9 cellular contexts compared by ENCODE assay signal in genomic region chr19:6532244-6532999, GRCh38. TPM values are rescaled to one million over a fixed set of nuclear protein-coding genes. Genes with fewer than 3 reads are reported as not detected.
DNase-seq lines count a peak whose midpoint lies in the region; ATAC-seq and TF ChIP-seq lines count a peak whose summit lies in the region.
"Had no signal": no experiment of that assay in that cellular context is flagged by ENCODE, and none has a peak within 500 bp of the region (broad histone marks: within the 10 kb centered on the region; RNA-seq: fewer than 3 reads in every experiment).

No MANE protein-coding gene starts in this region.

- POLR2A ChIA-PET in SK-N-SH (lab: Yijun Ruan, JAX) = no interaction called here
- POLR2A ChIA-PET in PC-9 (lab: Charles Lee; ENCODE audit: unreplicated experiment) = no interaction called here

- ATAC-seq in SK-N-SH treated with all-trans-retinoic acid at 6 μM for 48 hours = no peak
- ATAC-seq in stimulated activated effector memory CD8-positive, alpha-beta T cell treated with anti-CD3 and anti-CD28 coated beads, Interleukin-12 subunit alpha, Interleukin-12 subunit beta, amount 100 ng/mL, for 72 hours = peak; percentile 2
- ATAC-seq in HG03280 (IDR thresholded peaks at IDR 0.05; ENCODE audit: unreplicated experiment) = no peak
- no peak for ATAC-seq in HG02885 (IDR thresholded peaks at IDR 0.05; ENCODE audit: poor library complexity, unreplicated experiment)
- ATAC-seq: heart left ventricle had no signal

- H3K36me3 ChIP-seq in SK-N-SH (replicated peaks in 1 of 2; ENCODE audit: control insufficient read depth in 1 of 2, insufficient read depth in 2 of 2, low read length in 1 of 2) = peaks cover 0 to 8% of the 10 kb centered on the region in 2 experiments
- H3K36me3 ChIP-seq in PC-9 (ENCODE audit: low read depth) = no peaks in the 10 kb centered on the region
- no peaks in the 10 kb centered on the region for H3K36me3 ChIP-seq in endodermal cell (ENCODE audit: control insufficient read depth, insufficient read depth, low read length)
- H3K36me3 ChIP-seq: heart left ventricle had no signal

- WGBS in SK-N-SH (ENCODE audit: low lambda C conversion rate) = 8% methylated on average over 27 of the region's 31 CpGs
- 30 to 72% methylated on average over 17 to 31 of the region's 31 CpGs for WGBS in endodermal cell (ENCODE audit: insufficient coverage in 1 of 2, insufficient read length in 1 of 2), 2 experiments

- H3K9ac ChIP-seq in SK-N-SH = peak overlapping the region; percentile 89; the same call in 1 of the 2 replicates
- H3K9ac ChIP-seq in endodermal cell (ENCODE audit: extremely low read depth, low read length, poor library complexity, severe bottlenecking) = no peak overlapping the region

- no peaks in the 10 kb centered on the region for H3K36me3 Mint-ChIP-seq in endodermal cell (ENCODE audit: low read depth)
- peaks cover 64% of the 10 kb centered on the region for H3K36me3 Mint-ChIP-seq in stimulated activated effector memory CD8-positive, alpha-beta T cell treated with anti-CD3 and anti-CD28 coated beads, Interleukin-12 subunit alpha, Interleukin-12 subunit beta, amount 100 ng/mL, for 72 hours

- H3K27ac ChIP-seq in SK-N-SH (ENCODE audit: low read depth in 2 of 2, low read length in 1 of 2) = no peak overlapping the region
- H3K27ac ChIP-seq in PC-9 = no peak overlapping the region
- H3K27ac ChIP-seq in endodermal cell (ENCODE audit: low read depth, low read length) = no peak overlapping the region
- H3K27ac ChIP-seq: heart left ventricle had no signal

- H3F3A ChIP-seq in SK-N-SH (replicated peaks; ENCODE audit: insufficient read depth) (peaks cover 17% of the 10 kb centered on the region), PC-9 (ENCODE audit: insufficient read depth, low read depth) (peaks cover 6% of the 10 kb centered on the region)

- H2AFZ ChIP-seq in SK-N-SH (ENCODE audit: low read depth) = no peak overlapping the region
- H2AFZ ChIP-seq in PC-9 = no peak overlapping the region

- BruUV-seq in PC-9 (replicated peaks; lab: Mats Ljungman, UMichigan) = no TSS peak

- H3K4me2 ChIP-seq in SK-N-SH (peak overlapping the region; percentile 100), PC-9 (peak overlapping the region; percentile 85)

- H3K9me2 ChIP-seq in SK-N-SH (no peaks in the 10 kb centered on the region), PC-9 (ENCODE audit: insufficient read depth) (no peaks in the 10 kb centered on the region)

- CTCF ChIA-PET in SK-N-SH (lab: Yijun Ruan, JAX) = interaction anchor here (1.1 kb wide), 1 partner anchor 10 kb away, joined by 4 read pairs; no protein-coding TSS in a partner anchor
- CTCF ChIA-PET in PC-9 (lab: Charles Lee) = no interaction called here

- H3K27me3 ChIP-seq in SK-N-SH (ENCODE audit: insufficient read depth) (peaks cover 15% of the 10 kb centered on the region; the same call in 1 of the 2 replicates), PC-9 (ENCODE audit: insufficient read depth, low read depth) (no peaks in the 10 kb centered on the region), endodermal cell (ENCODE audit: control insufficient read depth, insufficient read depth, low read length, poor library complexity, severe bottlenecking) (peaks cover 21% of the 10 kb centered on the region)

- no peaks in the 10 kb centered on the region; a peak in 1 of 4 replicates for H3K4me1 ChIP-seq in SK-N-SH (ENCODE audit: control insufficient read depth in 1 of 2, insufficient read depth in 2 of 2, low read depth in 1 of 2, low read length in 1 of 2)
- peaks cover 5% of the 10 kb centered on the region; the same call in 1 of the 2 replicates for H3K4me1 ChIP-seq in PC-9 (replicated peaks; ENCODE audit: insufficient read depth)
- no peaks in the 10 kb centered on the region for H3K4me1 ChIP-seq in endodermal cell (ENCODE audit: control insufficient read depth, insufficient read depth, low read length)

- DNase-seq in SK-N-SH = no peak
- no peak for DNase-seq in PC-9
- peak; percentile 47 for DNase-seq in endodermal cell
- peak in 1 of 2 donors; percentile 67 for DNase-seq in stimulated activated effector memory CD8-positive, alpha-beta T cell treated with anti-CD3 and anti-CD28 coated beads, Interleukin-12 subunit alpha, Interleukin-12 subunit beta, amount 100 ng/mL, for 72 hours (ENCODE audit: low spot score in 2 of 2)
- no peak for DNase-seq in NCI-H1048 (lab: John Stamatoyannopoulos, UW)

- no peak for TF ChIP-seq EP300 in SK-N-SH (IDR thresholded peaks at IDR 0.05; ENCODE audit: borderline replicate concordance in 1 of 2, low read depth in 1 of 2, low read length in 1 of 2)

- H3K27ac Mint-ChIP-seq in endodermal cell = no peak overlapping the region
- peak overlapping the region; percentile 84 for H3K27ac Mint-ChIP-seq in stimulated activated effector memory CD8-positive, alpha-beta T cell treated with anti-CD3 and anti-CD28 coated beads, Interleukin-12 subunit alpha, Interleukin-12 subunit beta, amount 100 ng/mL, for 72 hours

- TF ChIP-seq RAD21 in SK-N-SH (IDR thresholded peaks at IDR 0.05; ENCODE audit: low read length) = no peak

- TF ChIP-seq CTCF in SK-N-SH (IDR thresholded peaks at IDR 0.05) (no peak), PC-9 (conservative IDR thresholded peaks at IDR 0.05) (no peak), endodermal cell (conservative IDR thresholded peaks at IDR 0.05) (no peak)

- H4K20me1 ChIP-seq in SK-N-SH (ENCODE audit: insufficient read depth) (no peaks in the 10 kb centered on the region), PC-9 (ENCODE audit: insufficient read depth) (no peaks in the 10 kb centered on the region)

- intact Hi-C loops in PC-9 (cut with micrococcal nuclease; ENCODE audit: unreplicated experiment) = no loop called here

- peaks cover 73% of the 10 kb centered on the region for H3K27me3 Mint-ChIP-seq in endodermal cell (ENCODE audit: insufficient read depth)

- peaks cover 14% of the 10 kb centered on the region for H3K79me2 ChIP-seq in SK-N-SH (ENCODE audit: insufficient read depth)
- peaks cover 15% of the 10 kb centered on the region for H3K79me2 ChIP-seq in PC-9 (ENCODE audit: low read depth)

- peaks cover 22% of the 10 kb centered on the region for H3K9me3 Mint-ChIP-seq in endodermal cell
- H3K9me3 Mint-ChIP-seq in stimulated activated effector memory CD8-positive, alpha-beta T cell treated with anti-CD3 and anti-CD28 coated beads, Interleukin-12 subunit alpha, Interleukin-12 subunit beta, amount 100 ng/mL, for 72 hours = no peaks in the 10 kb centered on the region

- peak overlapping the region; percentile 41 to 69; a peak in 2 of 4 replicates for H3K4me3 ChIP-seq in SK-N-SH (ENCODE audit: low read depth in 2 of 2, low read length in 1 of 2)
- H3K4me3 ChIP-seq in PC-9 = peak overlapping the region; percentile 90; the same call in 1 of the 2 replicates
- H3K4me3 ChIP-seq in endodermal cell (ENCODE audit: low read length) = no peak overlapping the region

- H3K4me1 Mint-ChIP-seq in endodermal cell = peaks cover 10% of the 10 kb centered on the region
- H3K4me1 Mint-ChIP-seq in stimulated activated effector memory CD8-positive, alpha-beta T cell treated with anti-CD3 and anti-CD28 coated beads, Interleukin-12 subunit alpha, Interleukin-12 subunit beta, amount 100 ng/mL, for 72 hours = peaks cover 69% of the 10 kb centered on the region

- H3K9me3 ChIP-seq in SK-N-SH (no peaks in the 10 kb centered on the region), PC-9 (ENCODE audit: insufficient read depth, low read depth) (no peaks in the 10 kb centered on the region), endodermal cell (ENCODE audit: control insufficient read depth, low read length) (peaks cover 38% of the 10 kb centered on the region)
- H3K9me3 ChIP-seq: heart left ventricle had no signal

- H3K4me3 Mint-ChIP-seq in endodermal cell = peak overlapping the region; percentile 56
- H3K4me3 Mint-ChIP-seq in stimulated activated effector memory CD8-positive, alpha-beta T cell treated with anti-CD3 and anti-CD28 coated beads, Interleukin-12 subunit alpha, Interleukin-12 subunit beta, amount 100 ng/mL, for 72 hours = peak overlapping the region; percentile 79

TF ChIP-seq in SK-N-SH, 30 proteins besides CTCF, POLR2A, EP300 and RAD21 (continues in another document):
- TF ChIP-seq POLR2AphosphoS5 (IDR thresholded peaks at IDR 0.05; ENCODE audit: low read depth, low read length) (no peak), TEAD4 (IDR thresholded peaks at IDR 0.05; ENCODE audit: borderline replicate concordance, insufficient read depth) (no peak), EZH2phosphoT487 (IDR thresholded peaks at IDR 0.05; ENCODE audit: borderline replicate concordance, low read depth) (no peak), NRF1 (IDR thresholded peaks at IDR 0.05; ENCODE audit: low read depth, low read length) (no peak)

TF ChIP-seq in SK-N-SH treated with all-trans-retinoic acid at 6 μM for 48 hours, 23 proteins besides CTCF, POLR2A, EP300 and RAD21 (continues in another document):
- no peak for TF ChIP-seq GLIS3 (CRISPR knock-in tag; IDR thresholded peaks at IDR 0.05)
- no peak for TF ChIP-seq TOX (CRISPR knock-in tag; IDR thresholded peaks at IDR 0.05; ENCODE audit: borderline replicate concordance)

RNA-seq across cellular contexts. Expression of gene TNFSF9, which starts 1.6 kb away (rescaled TPM):
- polyA plus RNA-seq in SK-N-SH (2012; rRNA removed) = 9.9 and 10.7 TPM in 2 replicates
- polyA plus RNA-seq in SK-N-SH (2012; cell fraction: cytosol; rRNA removed) = 7.1 and 7.4 TPM in 2 replicates
- polyA plus RNA-seq in SK-N-SH (2012; cell fraction: nucleus; rRNA removed) = 6.4 and 7.8 TPM in 2 replicates
- total RNA-seq in PC-9 (2021) = 8.4 and 11.2 TPM in 2 replicates
- 1 to 10 TPM in 1 of 2 donors, under 1 TPM in 1; 0.68 to 3.9 TPM for total RNA-seq in endodermal cell
- polyA plus RNA-seq in endodermal cell (2013, experiment 1 of 2) = 1.3 TPM
- 2.2 TPM for polyA plus RNA-seq in endodermal cell (2013, experiment 2 of 2)

RNA-seq across cellular contexts. Expression of gene TUBB4A, which starts 30.3 kb away (rescaled TPM):
- polyA plus RNA-seq in SK-N-SH (2012; rRNA removed) = 2.3 and 4.5 TPM in 2 replicates
- 2.3 and 3.9 TPM in 2 replicates for polyA plus RNA-seq in SK-N-SH (2012; cell fraction: cytosol; rRNA removed)
- 2.4 and 3.2 TPM in 2 replicates for polyA plus RNA-seq in SK-N-SH (2012; cell fraction: nucleus; rRNA removed)
- total RNA-seq in PC-9 (2021) (not detected in 2 replicates), endodermal cell (1 to 10 TPM; 5.2 to 7.5 TPM)
- 14.0 TPM for polyA plus RNA-seq in endodermal cell (2013, experiment 1 of 2)
- polyA plus RNA-seq in endodermal cell (2013, experiment 2 of 2) = 9.9 TPM

RNA-seq across cellular contexts. Expression of gene DENND1C, which starts 50.8 kb away (rescaled TPM):
- polyA plus RNA-seq in SK-N-SH (2012; rRNA removed) = 0.05 and 0.11 TPM in 2 replicates
- polyA plus RNA-seq in SK-N-SH (2012; cell fraction: cytosol; rRNA removed) = 0.03 and 0.04 TPM in 2 replicates
- 0.08 and 0.12 TPM in 2 replicates for polyA plus RNA-seq in SK-N-SH (2012; cell fraction: nucleus; rRNA removed)
- total RNA-seq in PC-9 (2021) (not detected in 2 replicates), endodermal cell (1 to 10 TPM; 1.7 to 2.1 TPM)
- 0.75 TPM for polyA plus RNA-seq in endodermal cell (2013, experiment 1 of 2)
- 0.79 TPM for polyA plus RNA-seq in endodermal cell (2013, experiment 2 of 2)

RNA-seq across cellular contexts. Expression of gene CD70, which starts 58.5 kb away (rescaled TPM):
- 117 and 142 TPM in 2 replicates for polyA plus RNA-seq in SK-N-SH (2012; rRNA removed)
- polyA plus RNA-seq in SK-N-SH (2012; cell fraction: cytosol; rRNA removed) = 74.9 and 90.7 TPM in 2 replicates
- polyA plus RNA-seq in SK-N-SH (2012; cell fraction: nucleus; rRNA removed) = 59.8 and 68.2 TPM in 2 replicates
- total RNA-seq in PC-9 (2021) = not detected in 2 replicates
- 1 to 10 TPM in 1 of 2 donors, under 1 TPM in 1; 0.92 to 1.8 TPM for total RNA-seq in endodermal cell
- 0.43 TPM for polyA plus RNA-seq in endodermal cell (2013, experiment 1 of 2)
- polyA plus RNA-seq in endodermal cell (2013, experiment 2 of 2) = 0.62 TPM
- polyA plus RNA-seq: heart left ventricle had no signal
